ENCODE assay signal across 2 cellular contexts in genomic region chr7:46933596-46933995, GRCh38.
TF ChIP-seq lines count a peak whose summit lies in the region.

No MANE protein-coding gene starts in this region.

TF ChIP-seq in SK-N-SH, 30 proteins besides CTCF, POLR2A, EP300 and RAD21 (continued from another document):
- no peak for TF ChIP-seq PBX3 (IDR thresholded peaks at IDR 0.05)
- no peak for TF ChIP-seq RXRA (IDR thresholded peaks at IDR 0.05; ENCODE audit: borderline replicate concordance, low read depth)
- TF ChIP-seq REST (IDR thresholded peaks at IDR 0.05; ENCODE audit: low read depth, low read length): no peak
- TF ChIP-seq IRF3 (IDR thresholded peaks at IDR 0.05; ENCODE audit: low read depth, low read length): no peak
- TF ChIP-seq FOSL2 (IDR thresholded peaks at IDR 0.05; ENCODE audit: borderline replicate concordance, low read depth): no peak
- TF ChIP-seq MAX (IDR thresholded peaks at IDR 0.05; ENCODE audit: low read depth): no peak
- TF ChIP-seq TEAD4 (IDR thresholded peaks at IDR 0.05; ENCODE audit: borderline replicate concordance, insufficient read depth): no peak
- no peak for TF ChIP-seq USF1 (IDR thresholded peaks at IDR 0.05; ENCODE audit: borderline replicate concordance, low read depth)
- TF ChIP-seq FOXM1 (IDR thresholded peaks at IDR 0.05; ENCODE audit: low read depth): no peak
- no peak for TF ChIP-seq RFX5 (IDR thresholded peaks at IDR 0.05; ENCODE audit: low read length)
- TF ChIP-seq SIN3A (IDR thresholded peaks at IDR 0.05; ENCODE audit: borderline replicate concordance, low read depth, low read length): no peak
- TF ChIP-seq ZBTB33 (IDR thresholded peaks at IDR 0.05; ENCODE audit: borderline replicate concordance, low read depth): no peak
TF ChIP-seq in SK-N-SH: peak in this region for 0.

TF ChIP-seq in SK-N-SH treated with all-trans-retinoic acid at 6 μM for 48 hours, 23 proteins besides CTCF, POLR2A, EP300 and RAD21 (continued from another document):
- TF ChIP-seq TSHZ2 (CRISPR knock-in tag; IDR thresholded peaks at IDR 0.05) (no peak), GLIS3 (CRISPR knock-in tag; IDR thresholded peaks at IDR 0.05) (no peak), ZNF70 (CRISPR knock-in tag; IDR thresholded peaks at IDR 0.05) (no peak), TOX (CRISPR knock-in tag; IDR thresholded peaks at IDR 0.05; ENCODE audit: borderline replicate concordance) (no peak), SNAI2 (CRISPR knock-in tag; IDR thresholded peaks at IDR 0.05) (no peak), CREB5 (CRISPR knock-in tag; IDR thresholded peaks at IDR 0.05; ENCODE audit: low read depth) (no peak), ZNF565 (CRISPR knock-in tag; conservative IDR thresholded peaks at IDR 0.05; ENCODE audit: low read depth) (no peak), ZFP3 (CRISPR knock-in tag; IDR thresholded peaks at IDR 0.05) (no peak), PPARA (CRISPR knock-in tag; IDR thresholded peaks at IDR 0.05; ENCODE audit: borderline replicate concordance) (no peak), POU6F1 (CRISPR knock-in tag; IDR thresholded peaks at IDR 0.05; ENCODE audit: borderline replicate concordance, low read depth) (no peak), OSR1 (CRISPR knock-in tag; IDR thresholded peaks at IDR 0.05) (no peak)
